ENCODE assay signal across 1 cellular context in genomic region chr6:20630617-20631448, GRCh38.
TF ChIP-seq lines count a peak whose summit lies in the region.

No MANE protein-coding gene starts in this region.

TF ChIP-seq in HepG2, 621 proteins besides CTCF, POLR2A, EP300 and RAD21 (continued from another document and continues in another):
- 0 out of 2 replicates have a peak, but pooled peaks have one; percentile 16 for TF ChIP-seq HMGXB3 (CRISPR knock-in tag; IDR thresholded peaks at IDR 0.05; ENCODE audit: borderline replicate concordance)
- no peak for TF ChIP-seq HNF4G (IDR thresholded peaks at IDR 0.05; ENCODE audit: borderline replicate concordance, low read depth, low read length)
- TF ChIP-seq HNF4G (CRISPR knock-in tag; IDR thresholded peaks at IDR 0.05; ENCODE audit: borderline replicate concordance, low read depth): no peak
- peak; percentile 83 for TF ChIP-seq PAXIP1 (CRISPR knock-in tag; conservative IDR thresholded peaks at IDR 0.05)
- TF ChIP-seq KLF6 (CRISPR knock-in tag; IDR thresholded peaks at IDR 0.05): peak; percentile 62; the same call in 1 of the 2 replicates
- no peak for TF ChIP-seq NR0B2 (CRISPR knock-in tag; IDR thresholded peaks at IDR 0.05)
- TF ChIP-seq CENPX (CRISPR knock-in tag; IDR thresholded peaks at IDR 0.05): no peak
- TF ChIP-seq PBX2 (CRISPR knock-in tag; IDR thresholded peaks at IDR 0.05): 0 out of 2 replicates have a peak, but pooled peaks have one; percentile 36
- peak; percentile 90 for TF ChIP-seq TFAP4 (IDR thresholded peaks at IDR 0.05; ENCODE audit: borderline replicate concordance, low read depth)
- peak; percentile 41; the same call in 1 of the 2 replicates for TF ChIP-seq SALL1 (CRISPR knock-in tag; IDR thresholded peaks at IDR 0.05)
- TF ChIP-seq ZNF232 (CRISPR knock-in tag; IDR thresholded peaks at IDR 0.05; ENCODE audit: borderline replicate concordance): no peak
- no peak for TF ChIP-seq NFIB (CRISPR knock-in tag; IDR thresholded peaks at IDR 0.05; ENCODE audit: borderline replicate concordance)
- no peak for TF ChIP-seq ZFP90 (CRISPR knock-in tag; IDR thresholded peaks at IDR 0.05; ENCODE audit: borderline replicate concordance)
- no peak for TF ChIP-seq CCAR2 (optimal IDR thresholded peaks at IDR 0.05; ENCODE audit: low read depth, low read length)
- no peak for TF ChIP-seq HIVEP1 (CRISPR knock-in tag; IDR thresholded peaks at IDR 0.05)
- peak in 1 of 2 experiments; percentile 74; a peak in 2 of 4 replicates for TF ChIP-seq NR2F1 (CRISPR knock-in tag; IDR thresholded peaks at IDR 0.05)
- no peak for TF ChIP-seq ZNF33A (CRISPR knock-in tag; IDR thresholded peaks at IDR 0.05; ENCODE audit: borderline replicate concordance)
- TF ChIP-seq TCF7 (IDR thresholded peaks at IDR 0.05; ENCODE audit: low read depth): peak; percentile 99
- TF ChIP-seq RARA (CRISPR knock-in tag; IDR thresholded peaks at IDR 0.05): peak; percentile 74; the same call in 1 of the 2 replicates
- no peak for TF ChIP-seq KIAA2018 (CRISPR knock-in tag; IDR thresholded peaks at IDR 0.05; ENCODE audit: borderline replicate concordance)
- peak; percentile 53; the same call in 1 of the 2 replicates for TF ChIP-seq ERF (CRISPR knock-in tag; IDR thresholded peaks at IDR 0.05)
- TF ChIP-seq ZNF234 (CRISPR knock-in tag; conservative IDR thresholded peaks at IDR 0.05): no peak
- no peak for TF ChIP-seq ZNF407 (CRISPR knock-in tag; IDR thresholded peaks at IDR 0.05; ENCODE audit: not compliant biosample characterization)
- TF ChIP-seq HDAC1 (CRISPR knock-in tag; IDR thresholded peaks at IDR 0.05): peak; percentile 53; the same call in 1 of the 2 replicates
